Comparison of ENCODE assay signal across 10 cellular contexts in genomic region chr1:51297401-51298321, GRCh38. TPM values are rescaled to one million over a fixed set of nuclear protein-coding genes. Genes with fewer than 3 reads are reported as not detected.
DNase-seq lines count a peak whose midpoint lies in the region; ATAC-seq, FAIRE-seq and TF ChIP-seq lines count a peak whose summit lies in the region.
"Had no signal": no experiment of that assay in that cellular context is flagged by ENCODE, and none has a peak within 500 bp of the region (broad histone marks: within the 10 kb centered on the region; RNA-seq: fewer than 3 reads in every experiment).

No MANE protein-coding gene starts in this region.

- no peaks in the 10 kb centered on the region for H3K9me3 ChIP-seq in CD8-positive, alpha-beta memory T cell (ENCODE audit: low read length)
- H3K9me3 ChIP-seq in MM.1S (replicated peaks; ENCODE audit: insufficient read depth, low read length), result no peaks in the 10 kb centered on the region
- H3K9me3 ChIP-seq in H1 (ENCODE audit: insufficient read depth in 2 of 2, low read depth in 1 of 2, low read length in 1 of 2), result peaks cover 0 to 3% of the 10 kb centered on the region in 2 experiments; a peak in 2 of 4 replicates
- no peaks in the 10 kb centered on the region for H3K9me3 ChIP-seq in osteoblast (ENCODE audit: low read depth, low read length)

- no peaks in the 10 kb centered on the region for H3K9me3 Mint-ChIP-seq in CD8-positive, alpha-beta memory T cell

- TF ChIP-seq RAD21 in H1 (IDR thresholded peaks at IDR 0.05 in 1 of 2, conservative IDR thresholded peaks at IDR 0.05 in 1 of 2; ENCODE audit: low read depth in 2 of 2, low read length in 2 of 2), result no peak

- no peak for TF ChIP-seq EP300 in H1 (IDR thresholded peaks at IDR 0.05; ENCODE audit: borderline replicate concordance in 1 of 2, low read depth in 2 of 2, low read length in 2 of 2)

- no peaks in the 10 kb centered on the region for H3K36me3 ChIP-seq in CD8-positive, alpha-beta memory T cell (ENCODE audit: insufficient read depth, low read length)
- H3K36me3 ChIP-seq in MM.1S (replicated peaks; ENCODE audit: insufficient read depth, low read length), result no peaks in the 10 kb centered on the region
- no peaks in the 10 kb centered on the region for H3K36me3 ChIP-seq in H1 (ENCODE audit: control insufficient read depth in 2 of 4, insufficient read depth in 4 of 4, low read length in 3 of 4)
- no peaks in the 10 kb centered on the region for H3K36me3 ChIP-seq in osteoblast (ENCODE audit: insufficient read depth, low read length)
- H3K36me3 ChIP-seq: brain microvascular endothelial cell had no signal

- H3K4me2 ChIP-seq in MM.1S (ENCODE audit: low read depth, low read length) (peak overlapping the region; percentile 81), H1 (ENCODE audit: insufficient read depth in 1 of 2, low read depth in 2 of 2, low read length in 2 of 2) (no peak overlapping the region), osteoblast (ENCODE audit: insufficient read depth, low read length) (peak overlapping the region; percentile 89)

- no peak overlapping the region for H2BK15ac ChIP-seq in H1 (ENCODE audit: low read length)

- no peak overlapping the region; the same call in 1 of the 2 replicates for H2BK12ac ChIP-seq in H1 (ENCODE audit: low read depth, low read length)

- H4K8ac ChIP-seq in H1 (ENCODE audit: extremely low read depth, insufficient read depth, low read length), result no peak overlapping the region

- H3K4me3 ChIP-seq in CD8-positive, alpha-beta memory T cell (ENCODE audit: low read length), result no peak overlapping the region
- peak overlapping the region; percentile 58; the same call in 1 of the 2 replicates for H3K4me3 ChIP-seq in MM.1S (ENCODE audit: low read length)
- no peak overlapping the region for H3K4me3 ChIP-seq in H1 (ENCODE audit: extremely low read depth in 1 of 4, insufficient read depth in 2 of 4, low read depth in 3 of 4, low read length in 4 of 4)
- H3K4me3 ChIP-seq in osteoblast (ENCODE audit: insufficient read depth, low read length), result peak overlapping the region; percentile 73
- H3K4me3 ChIP-seq: lung had no signal

- peak overlapping the region; percentile 13 to 74 (median 63) for H3K4me3 Mint-ChIP-seq in CD8-positive, alpha-beta memory T cell

- H3K79me1 ChIP-seq in H1 (ENCODE audit: low read depth, low read length), result no peaks in the 10 kb centered on the region

- peak overlapping the region; percentile 95 for H2AFZ ChIP-seq in MM.1S (ENCODE audit: low read length)
- H2AFZ ChIP-seq in H1 (ENCODE audit: low read length), result no peak overlapping the region
- H2AFZ ChIP-seq in osteoblast (ENCODE audit: low read length), result peak overlapping the region; percentile 78

- no peak overlapping the region for H3K18ac ChIP-seq in H1 (ENCODE audit: extremely low read depth, low read length)

- POLR2A ChIA-PET in CD8-positive, alpha-beta memory T cell (lab: Charles Lee), result no interaction called here
- POLR2A ChIA-PET in H1 (lab: Charles Lee; ENCODE audit: partially characterized antibody), result interaction anchor here (1.5 to 2.2 kb wide), 4 partner anchors 8 to 62 kb away, joined by 3 to 10 read pairs (median 4); partner anchors contain the start of gene RNF11

- DNase-seq in CD8-positive, alpha-beta memory T cell, result no peak
- DNase-seq in MM.1S (no peak), H1 (ENCODE audit: low read depth in 1 of 2, low spot score in 2 of 2) (no peak), osteoblast (ENCODE audit: insufficient read length, low spot score, missing footprints) (peak; percentile 68), AG08396 (ENCODE audit: low spot score) (no peak), sciatic nerve (ENCODE audit: low spot score) (no peak), NCI-H82 (lab: John Stamatoyannopoulos, UW) (no peak)

- H3K9me2 ChIP-seq in MM.1S (replicated peaks; ENCODE audit: insufficient read depth, low read length), result no peaks in the 10 kb centered on the region

- TF ChIP-seq POLR2A in H1 (IDR thresholded peaks at IDR 0.05; ENCODE audit: control extremely low read depth in 1 of 2, low read depth in 2 of 2, low read length in 2 of 2), result no peak

- CTCF ChIA-PET in CD8-positive, alpha-beta memory T cell (lab: Charles Lee), result interaction anchor here (0.9 to 2.4 kb wide), 10 partner anchors 8 to 464 kb away, joined by 3 to 14 read pairs (median 6); no protein-coding TSS in a partner anchor
- CTCF ChIA-PET in H1 (lab: Charles Lee; ENCODE audit: partially characterized antibody), result interaction anchor here (0.6 to 4.5 kb wide), 26 partner anchors 8 to 664 kb away, joined by 3 to 39 read pairs (median 4); no protein-coding TSS in a partner anchor

- peaks cover 0 to 7% of the 10 kb centered on the region in 2 donors for H3K27me3 Mint-ChIP-seq in CD8-positive, alpha-beta memory T cell

- H4K5ac ChIP-seq in H1 (ENCODE audit: insufficient read length, low read depth, low read length), result peak overlapping the region; percentile 20

- no peak for FAIRE-seq in H1 (lab: Jason Lieb, UNC)

- H3K27ac Mint-ChIP-seq in CD8-positive, alpha-beta memory T cell, result peak overlapping the region in 2 of 8 donors; percentile 79 to 81

- no peak overlapping the region for H3K27ac ChIP-seq in CD8-positive, alpha-beta memory T cell (ENCODE audit: low read depth, low read length)
- no peak overlapping the region for H3K27ac ChIP-seq in MM.1S (ENCODE audit: low read length)
- H3K27ac ChIP-seq in H1 (ENCODE audit: low read depth, low read length), result no peak overlapping the region
- no peak overlapping the region for H3K27ac ChIP-seq in osteoblast (ENCODE audit: low read depth, low read length)
- H3K27ac ChIP-seq: brain microvascular endothelial cell had no signal

- no peak for ATAC-seq in sciatic nerve
- no peak for ATAC-seq in HG02938 (IDR thresholded peaks at IDR 0.05; ENCODE audit: unreplicated experiment)

- no peaks in the 10 kb centered on the region for H3F3A ChIP-seq in MM.1S (ENCODE audit: insufficient read depth, low read length)

- H2BK5ac ChIP-seq in H1 (ENCODE audit: low read depth, low read length), result no peak overlapping the region

- H3K4me1 Mint-ChIP-seq in CD8-positive, alpha-beta memory T cell, result peaks cover 11 to 17% (median 16%) of the 10 kb centered on the region in 3 donors

- H3K4ac ChIP-seq in H1 (replicated peaks; ENCODE audit: insufficient read length, low read depth, low read length), result no peak overlapping the region

- no peaks in the 10 kb centered on the region for H3K27me3 ChIP-seq in CD8-positive, alpha-beta memory T cell (ENCODE audit: insufficient read depth, low read length, poor library complexity, severe bottlenecking)
- H3K27me3 ChIP-seq in MM.1S (replicated peaks; ENCODE audit: insufficient read depth, low read length) (no peaks in the 10 kb centered on the region), H1 (replicated peaks in 1 of 4; ENCODE audit: control insufficient read depth in 3 of 4, extremely low read depth in 1 of 4, insufficient read depth in 3 of 4, low read length in 3 of 4) (no peaks in the 10 kb centered on the region; a peak in 1 of 7 replicates), osteoblast (ENCODE audit: insufficient read depth, low read length) (no peaks in the 10 kb centered on the region)
- H3K27me3 ChIP-seq: brain microvascular endothelial cell had no signal

- peak overlapping the region; percentile 15; the same call in 1 of the 2 replicates for H2BK20ac ChIP-seq in H1 (ENCODE audit: low read length)

- no peak for TF ChIP-seq CTCF in MM.1S (IDR thresholded peaks at IDR 0.05; ENCODE audit: low read length)
- TF ChIP-seq CTCF in H1 (IDR thresholded peaks at IDR 0.05; ENCODE audit: control extremely low read depth in 1 of 3, insufficient read depth in 1 of 3, low read depth in 1 of 3, low read length in 3 of 3), result no peak
- TF ChIP-seq CTCF in osteoblast (IDR thresholded peaks at IDR 0.05; ENCODE audit: extremely low read depth, low read depth, low read length), result no peak

- H3K23me2 ChIP-seq in H1 (ENCODE audit: low read depth, low read length), result no peaks in the 10 kb centered on the region

- intact Hi-C loops in sciatic nerve (cut with DNase I), result no loop called here

- H3K4me1 ChIP-seq in CD8-positive, alpha-beta memory T cell (ENCODE audit: insufficient read depth, low read length), result no peaks in the 10 kb centered on the region
- H3K4me1 ChIP-seq in MM.1S (ENCODE audit: low read length), result 0 out of 2 replicates have a peak, but pooled peaks cover 5% of the 10 kb centered on the region
- peaks cover 0 to 7% (median 5%) of the 10 kb centered on the region in 4 experiments; a peak in 5 of 7 replicates for H3K4me1 ChIP-seq in H1 (replicated peaks in 1 of 4; ENCODE audit: control insufficient read depth in 3 of 4, insufficient read depth in 4 of 4, low read length in 3 of 4)
- peaks cover 3% of the 10 kb centered on the region for H3K4me1 ChIP-seq in osteoblast (ENCODE audit: insufficient read depth, low read length)

- no peaks in the 10 kb centered on the region for H3K36me3 Mint-ChIP-seq in CD8-positive, alpha-beta memory T cell

- H3K9ac ChIP-seq in MM.1S (ENCODE audit: low read length), result no peak overlapping the region; the same call in 1 of the 2 replicates
- no peak overlapping the region for H3K9ac ChIP-seq in H1 (replicated peaks in 1 of 4; ENCODE audit: extremely low read depth in 1 of 4, low read depth in 3 of 4, low read length in 3 of 4)

- no peak overlapping the region for H3K14ac ChIP-seq in H1 (ENCODE audit: insufficient read length)

- no peak overlapping the region for H3K23ac ChIP-seq in H1 (ENCODE audit: insufficient read length)

- H3K79me2 ChIP-seq in MM.1S (ENCODE audit: low read length), result no peaks in the 10 kb centered on the region
- H3K79me2 ChIP-seq in H1 (ENCODE audit: control insufficient read depth in 1 of 2, insufficient read depth in 2 of 2, low read length in 2 of 2), result no peaks in the 10 kb centered on the region
- H3K79me2 ChIP-seq in osteoblast (ENCODE audit: insufficient read depth, low read length), result no peaks in the 10 kb centered on the region

- H4K91ac ChIP-seq in H1 (replicated peaks; ENCODE audit: insufficient read length, low read length), result no peak overlapping the region

- H2BK120ac ChIP-seq in H1 (replicated peaks; ENCODE audit: low read depth, low read length), result no peak overlapping the region

- H4K20me1 ChIP-seq in MM.1S (ENCODE audit: insufficient read depth, low read length), result no peaks in the 10 kb centered on the region
- no peaks in the 10 kb centered on the region for H4K20me1 ChIP-seq in H1 (replicated peaks in 1 of 2; ENCODE audit: control insufficient read depth in 1 of 2, insufficient read depth in 2 of 2, low read length in 2 of 2)
- H4K20me1 ChIP-seq in osteoblast (ENCODE audit: insufficient read depth, low read length), result no peaks in the 10 kb centered on the region

- 86% methylated on average over 25 of the region's 25 CpGs; no CpG with 5 or more reads in 1 of the 2 experiments for WGBS in H1 (ENCODE audit: extremely low coverage in 1 of 2, insufficient coverage in 1 of 2, insufficient read length in 1 of 2, insufficient replicate concordance in 2 of 2, low coverage in 1 of 2, low lambda C conversion rate in 2 of 2, missing lambda C conversion rate in 1 of 2), 2 experiments

- no peak overlapping the region for H3K56ac ChIP-seq in H1 (replicated peaks; ENCODE audit: insufficient read length, low read depth, low read length)

- H2AK5ac ChIP-seq in H1 (ENCODE audit: low read depth, low read length), result peak overlapping the region; percentile 48; the same call in 1 of the 2 replicates

RNA-seq across cellular contexts. Expression of gene TTC39A, which starts 32.7 kb away (rescaled TPM):
- total RNA-seq in CD8-positive, alpha-beta memory T cell, result under 1 TPM in 1 of 2 experiments, not detected in 1; 0.28 TPM
- not detected for polyA plus RNA-seq in CD8-positive, alpha-beta memory T cell
- 3.6 and 5.5 TPM in 2 replicates for total RNA-seq in H1 (2021; fragmentation: NEBNext Ultra II Directional; extraction: Animal tissue kit (Norgen Biotek cat#: 25700))
- 4.8 and 5.8 TPM in 2 replicates for polyA plus RNA-seq in H1 (2011; rRNA removed)
- 6.0 TPM for polyA plus RNA-seq in H1 (2011; cell fraction: cytosol; rRNA removed)
- polyA plus RNA-seq in H1 (2011; cell fraction: nucleus; rRNA removed), result 8.8 TPM
- 5.3 to 9.5 TPM (median 6.2 TPM) in 4 replicates for polyA plus RNA-seq in H1 (2012, experiment 1 of 2)
- polyA plus RNA-seq in H1 (2012, experiment 2 of 2), result 3.2 TPM
- 5.0 TPM for polyA plus RNA-seq in H1 (2013, experiment 1 of 2)
- polyA plus RNA-seq in H1 (2013, experiment 2 of 2), result 6.0 TPM
- 10.5 and 14.2 TPM in 2 replicates for polyA minus RNA-seq in H1 (2011; rRNA and poly(A)+ RNA removed)
- 5.3 TPM for polyA minus RNA-seq in H1 (2011; cell fraction: cytosol; rRNA and poly(A)+ RNA removed)
- 4.1 TPM for polyA minus RNA-seq in H1 (2011; cell fraction: nucleus; rRNA and poly(A)+ RNA removed)
- total RNA-seq in osteoblast (0.72 and 0.88 TPM in 2 replicates), sciatic nerve (1.2 TPM)

Comparison
In these comparisons a context has a peak if more than half of its experiments do, and no peak if none do; other contexts are left out.
1. H3K4me3 ChIP-seq: peak in MM.1S (single experiment) and osteoblast (single experiment); none in CD8-positive, alpha-beta memory T cell (single experiment) and H1 (0 of 4).
2. H3K4me2 ChIP-seq: peak in MM.1S (single experiment) and osteoblast (single experiment); none in H1 (0 of 2).